Comparison of ENCODE assay signal across 13 cellular contexts in the genomic region with DNA sequence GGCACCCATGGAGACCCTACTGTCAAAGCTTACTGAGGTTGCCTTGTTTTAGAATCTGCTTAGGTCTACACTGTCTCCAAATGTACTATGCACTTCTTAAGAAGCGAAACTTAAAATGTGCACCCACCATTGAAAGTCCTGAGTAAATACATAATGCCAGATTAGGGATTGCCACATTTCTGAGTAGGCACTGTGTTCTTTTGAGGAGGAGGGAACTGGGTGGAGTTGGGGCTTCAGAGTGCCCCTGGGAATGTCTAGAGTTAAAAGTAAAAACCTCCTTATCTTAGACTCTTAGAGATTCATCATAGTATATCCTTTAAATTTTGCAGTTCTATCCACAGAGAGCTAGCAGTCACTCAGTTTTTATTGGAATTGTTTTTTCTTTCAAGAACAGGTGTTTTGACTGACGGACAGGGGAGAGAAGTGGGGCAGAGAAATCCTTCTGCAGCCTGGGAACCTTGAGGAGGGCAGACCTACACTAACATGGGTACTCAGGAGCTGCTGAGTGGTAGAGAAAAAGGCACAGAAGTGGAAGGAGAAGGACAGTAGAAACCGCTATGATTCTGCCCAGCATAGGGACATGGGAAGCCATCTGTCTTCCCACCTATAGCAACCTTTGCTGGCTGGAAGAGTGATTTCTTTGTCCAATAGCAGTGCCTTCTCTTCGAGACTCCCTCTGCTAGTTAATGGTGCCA. TPM values are rescaled to one million over a fixed set of nuclear protein-coding genes. Genes with fewer than 3 reads are reported as not detected.
A peak's percentile ranks its signal among the peaks of the same experiment; 100 is the strongest.
DNase-seq lines count a peak whose midpoint lies in the region; ATAC-seq and TF ChIP-seq lines count a peak whose summit lies in the region.
"Had no signal": no experiment of that assay in that cellular context is flagged by ENCODE, and none has a peak within 500 bp of the region (broad histone marks: within the 10 kb centered on the region; RNA-seq: fewer than 3 reads in every experiment).

No MANE protein-coding gene starts in this region.

- no peak overlapping the region for H2BK5ac ChIP-seq in H9 (ENCODE audit: insufficient read length, low read length)

- H3K4me3 ChIP-seq in breast epithelium, result no peak overlapping the region
- H3K4me3 ChIP-seq in left lung, result no peak overlapping the region
- no peak overlapping the region for H3K4me3 ChIP-seq in skin epidermis

- no peaks in the 10 kb centered on the region for H3K23me2 ChIP-seq in H9 (ENCODE audit: insufficient read length, low read depth, low read length, poor library complexity, severe bottlenecking)

- ATAC-seq in left lung, result peak; percentile 73
- no peak for ATAC-seq in GM19452 (IDR thresholded peaks at IDR 0.05; ENCODE audit: unreplicated experiment)
- no peak for ATAC-seq in HG02610 (IDR thresholded peaks at IDR 0.05; ENCODE audit: unreplicated experiment)
- ATAC-seq: naive thymus-derived CD4-positive, alpha-beta T cell had no signal

- no peaks in the 10 kb centered on the region for H3K79me2 ChIP-seq in H9 (ENCODE audit: insufficient read depth, low read length)

- H3K4me1 Mint-ChIP-seq in HFFc6 (ENCODE audit: low read depth) (peaks cover 85% of the 10 kb centered on the region), H9 (peaks cover 10 to 11% of the 10 kb centered on the region in 2 experiments; a peak in 3 of 4 replicates)

- H3K36me3 ChIP-seq in breast epithelium (no peaks in the 10 kb centered on the region), left lung (no peaks in the 10 kb centered on the region)
- H3K36me3 ChIP-seq: BE2C had no signal

- TF ChIP-seq CTCF in HFFc6 (IDR thresholded peaks at IDR 0.05) (no peak), breast epithelium (IDR thresholded peaks at IDR 0.05) (no peak), left lung (IDR thresholded peaks at IDR 0.05) (no peak), H9 (conservative IDR thresholded peaks at IDR 0.05) (no peak)

- H3K56ac ChIP-seq in H9 (ENCODE audit: insufficient read length, low read depth, low read length), result no peak overlapping the region

- H2BK15ac ChIP-seq in H9 (ENCODE audit: low read depth, low read length), result no peak overlapping the region

- H2AFZ ChIP-seq in H9 (ENCODE audit: low read length), result no peak overlapping the region

- H2BK120ac ChIP-seq in H9 (ENCODE audit: low read depth, low read length, poor library complexity, severe bottlenecking), result no peak overlapping the region

- TF ChIP-seq POLR2A in breast epithelium (IDR thresholded peaks at IDR 0.05), result no peak

- no peak overlapping the region for H3K14ac ChIP-seq in H9 (ENCODE audit: insufficient read depth, low read length)

- no peak overlapping the region for H4K91ac ChIP-seq in H9 (ENCODE audit: insufficient read length, low read depth, low read length)

- H3K4me3 Mint-ChIP-seq in HFFc6, result peak overlapping the region; percentile 72
- H3K4me3 Mint-ChIP-seq in H9, result no peak overlapping the region
- H3K4me3 Mint-ChIP-seq: naive thymus-derived CD4-positive, alpha-beta T cell had no signal

- H3K9me3 ChIP-seq in breast epithelium, result no peaks in the 10 kb centered on the region
- no peaks in the 10 kb centered on the region for H3K9me3 ChIP-seq in left lung
- no peaks in the 10 kb centered on the region for H3K9me3 ChIP-seq in H9 (ENCODE audit: control insufficient read depth, low read depth, low read length)
- H3K9me3 ChIP-seq: BE2C had no signal

- no peak overlapping the region for H3T11ph ChIP-seq in H9 (ENCODE audit: low read length)

- H3K27ac Mint-ChIP-seq in HFFc6 (peak overlapping the region; percentile 96), H9 (no peak overlapping the region)

- no peak overlapping the region for H3K9ac ChIP-seq in H9 (ENCODE audit: extremely low read depth, insufficient read length, low read length)

- H2BK20ac ChIP-seq in H9 (ENCODE audit: low read depth, low read length, poor library complexity, severe bottlenecking), result no peak overlapping the region

- WGBS in H9 (ENCODE audit: extremely low coverage, insufficient read length, low lambda C conversion rate), result no CpG with 5 or more reads among the region's 4 CpGs

- no peak overlapping the region for H2BK12ac ChIP-seq in H9 (ENCODE audit: insufficient read length, low read depth, low read length)

- no peak overlapping the region for H4K5ac ChIP-seq in H9 (ENCODE audit: insufficient read length, low read depth, low read length)

- H4K20me1 ChIP-seq in H9 (ENCODE audit: control insufficient read depth, insufficient read depth, insufficient read length), result no peaks in the 10 kb centered on the region

- H3K18ac ChIP-seq in H9 (ENCODE audit: insufficient read length, low read depth, low read length), result no peak overlapping the region

- H3K27ac ChIP-seq in breast epithelium (peak overlapping the region; percentile 73 to 78), left lung (peak overlapping the region; percentile 57 to 66), skin epidermis (peak overlapping the region in 17 of 21 experiments; percentile 8 to 88 (median 65)), H9 (ENCODE audit: insufficient read length, low read depth, low read length) (no peak overlapping the region)

- H3K4me1 ChIP-seq in breast epithelium, result no peaks in the 10 kb centered on the region
- H3K4me1 ChIP-seq in left lung, result peaks cover 4 to 6% of the 10 kb centered on the region in 2 donors
- no peaks in the 10 kb centered on the region for H3K4me1 ChIP-seq in H9 (ENCODE audit: insufficient read depth, low read length)
- H3K4me1 ChIP-seq: BE2C had no signal

- peaks cover 5% of the 10 kb centered on the region; the same call in 1 of the 2 replicates for H3K27me3 Mint-ChIP-seq in HFFc6 (ENCODE audit: insufficient read depth)
- peaks cover 7% of the 10 kb centered on the region for H3K27me3 Mint-ChIP-seq in H9 (ENCODE audit: low read depth)

- no peak overlapping the region for H2AK5ac ChIP-seq in H9 (ENCODE audit: insufficient read length, low read length)

- H3K79me1 ChIP-seq in H9 (ENCODE audit: insufficient read depth, low read depth, low read length, poor library complexity, severe bottlenecking), result no peaks in the 10 kb centered on the region

- H3K27me3 ChIP-seq in breast epithelium (no peaks in the 10 kb centered on the region), left lung (no peaks in the 10 kb centered on the region), H9 (ENCODE audit: insufficient read depth, low read length) (no peaks in the 10 kb centered on the region; the same call in 1 of the 2 replicates)
- H3K27me3 ChIP-seq: BE2C had no signal

- H3K4me2 ChIP-seq in H9 (ENCODE audit: insufficient read depth, insufficient read length, low read length), result no peak overlapping the region

- DNase-seq in HFFc6 (no peak), breast epithelium (ENCODE audit: low spot score in 2 of 2) (no peak), left lung (no peak), DMS53 treated with DMSO at 0.1 percent for 48 hours (lab: John Stamatoyannopoulos, UW; ENCODE audit: unreplicated experiment) (no peak), H9 (no peak)
- DNase-seq: BE2C; naive thymus-derived CD4-positive, alpha-beta T cell; NCI-H1048; NCI-H510A treated with DMSO at 0.1 percent for 48 hours; stimulated activated CD4-positive, alpha-beta T cell treated with anti-CD3 and anti-CD28 coated beads, Interleukin-15, amount 100 ng/mL, for 24 hours had no signal

- H3K4ac ChIP-seq in H9 (ENCODE audit: low read depth, low read length), result no peak overlapping the region

- intact Hi-C loops in breast epithelium (cut with DNase I; ENCODE audit: low total_unique reads), result no loop called here
- intact Hi-C loops in left lung (cut with DNase I), result no loop called here

- H3K9me3 Mint-ChIP-seq in HFFc6, result peaks cover 15% of the 10 kb centered on the region; the same call in 1 of the 2 replicates
- H3K9me3 Mint-ChIP-seq in H9, result no peaks in the 10 kb centered on the region; a peak in 1 of 5 replicates

- no peak overlapping the region for H4K8ac ChIP-seq in H9 (replicated peaks; ENCODE audit: insufficient read length, low read depth, low read length)

- no peak overlapping the region for H3K23ac ChIP-seq in H9 (ENCODE audit: insufficient read length, low read depth, low read length)

- H3K36me3 Mint-ChIP-seq in HFFc6 (ENCODE audit: low read depth), result peaks cover 17% of the 10 kb centered on the region
- no peaks in the 10 kb centered on the region for H3K36me3 Mint-ChIP-seq in H9 (ENCODE audit: insufficient read depth in 1 of 3, low read depth in 3 of 3)

RNA-seq across cellular contexts. Expression of gene MICAL2, which starts 33.4 kb away (rescaled TPM):
- total RNA-seq in HFFc6 (2021; fragmentation: NEBNext Ultra II Directional; extraction: Animal tissue kit (Norgen Biotek cat#: 25700)), result 100 to 1,000 TPM; 199 to 252 (median 233) TPM
- total RNA-seq in breast epithelium (10 to 100 TPM; 30.9 to 52.4 (median 38.6) TPM), left lung (100 to 1,000 TPM; 242 to 293 TPM), H9 (2021) (4.7 and 6.0 TPM in 2 replicates)
